ENCODE assay signal across 8 cellular contexts in genomic region chr6:161498359-161498758, GRCh38.
DNase-seq lines count a peak whose midpoint lies in the region; ATAC-seq and TF ChIP-seq lines count a peak whose summit lies in the region.

No MANE protein-coding gene starts in this region.

- TF ChIP-seq CTCF in AG09309 (IDR thresholded peaks at IDR 0.05; ENCODE audit: control insufficient read depth, insufficient read depth, low read depth, low read length, missing control alignments) (peak; percentile 57), RWPE1 (conservative IDR thresholded peaks at IDR 0.05; ENCODE audit: low read depth) (peak; percentile 58)

- DNase-seq in AG09309 (ENCODE audit: low read depth) (no peak), RWPE1 (ENCODE audit: low spot score) (peak; percentile 68), left cardiac atrium (no peak), COR-L47 (lab: John Stamatoyannopoulos, UW) (no peak), inferior parietal cortex (ENCODE audit: extremely low spot score) (no peak), NCI-H2196 (lab: John Stamatoyannopoulos, UW; ENCODE audit: unreplicated experiment) (no peak)

- no peak overlapping the region for H3K4me3 ChIP-seq in AG09309 (ENCODE audit: control insufficient read depth, low read depth, low read length)

- intact Hi-C loops in left cardiac atrium (cut with DNase I): no loop called here

- ATAC-seq in HG02623 (IDR thresholded peaks at IDR 0.05; ENCODE audit: unreplicated experiment) (peak; percentile 47), left cardiac atrium (peak; percentile 50 to 75), HG02763 (IDR thresholded peaks at IDR 0.05; ENCODE audit: unreplicated experiment) (no peak)

- no peak overlapping the region for H3K27ac ChIP-seq in RWPE1

- CTCF ChIA-PET in RWPE1 (lab: Yijun Ruan, JAX): interaction anchor here (0.5 to 3.6 kb wide), 6 partner anchors 12 to 401 kb away, joined by 3 to 23 read pairs (median 4); no protein-coding TSS in a partner anchor

- POLR2A ChIA-PET in RWPE1 (lab: Yijun Ruan, JAX; ENCODE audit: low non-redundant PET): no interaction called here
